ENCODE assay signal across 26 cellular contexts in genomic region chrX:31185884-31186283, GRCh38.
DNase-seq lines count a peak whose midpoint lies in the region; ATAC-seq, FAIRE-seq and TF ChIP-seq lines count a peak whose summit lies in the region.
"Had no signal": no experiment of that assay in that cellular context is flagged by ENCODE, and none has a peak within 500 bp of the region (broad histone marks: within the 10 kb centered on the region; RNA-seq: fewer than 3 reads in every experiment).

No MANE protein-coding gene starts in this region.

- H3K36me3 ChIP-seq in heart left ventricle (peaks cover 0 to 10% (median 0%) of the 10 kb centered on the region in 9 donors), right atrium auricular region (no peaks in the 10 kb centered on the region), left ventricle myocardium inferior (no peaks in the 10 kb centered on the region), endothelial cell of umbilical vein (ENCODE audit: control insufficient read depth in 2 of 2, extremely low read depth in 1 of 2, insufficient read depth in 2 of 2, low read length in 2 of 2) (no peaks in the 10 kb centered on the region)
- H3K36me3 ChIP-seq: BE2C had no signal

- H3K9ac ChIP-seq in endothelial cell of umbilical vein (replicated peaks; ENCODE audit: extremely low read depth, insufficient read depth, low read length): no peak overlapping the region
- H3K9ac ChIP-seq: BLaER1 had no signal

- no peak for TF ChIP-seq CTCF in heart left ventricle (IDR thresholded peaks at IDR 0.05)
- no peak for TF ChIP-seq CTCF in right atrium auricular region (IDR thresholded peaks at IDR 0.05)
- no peak for TF ChIP-seq CTCF in left ventricle myocardium inferior (IDR thresholded peaks at IDR 0.05; ENCODE audit: borderline replicate concordance)
- no peak for TF ChIP-seq CTCF in endothelial cell of umbilical vein (IDR thresholded peaks at IDR 0.05; ENCODE audit: extremely low read depth in 1 of 2, insufficient read depth in 1 of 2, low read depth in 1 of 2, low read length in 2 of 2)

- no TSS peak for BruUV-seq in endothelial cell of umbilical vein (replicated peaks; lab: Mats Ljungman, UMichigan)

- no peak for TF ChIP-seq POLR2A in heart left ventricle (IDR thresholded peaks at IDR 0.05)
- no peak for TF ChIP-seq POLR2A in endothelial cell of umbilical vein (IDR thresholded peaks at IDR 0.05; ENCODE audit: low read depth, low read length)

- dilution Hi-C loops in endothelial cell of umbilical vein (cut with MboI; ENCODE audit: extremely low pct_ligation_motif_present, low sequenced_read_pairs): no loop called here

- H3K4me3 ChIP-seq in heart left ventricle (no peak overlapping the region), right atrium auricular region (no peak overlapping the region), left ventricle myocardium inferior (no peak overlapping the region), endothelial cell of umbilical vein (replicated peaks in 1 of 3; ENCODE audit: insufficient read depth in 1 of 3, low read depth in 1 of 3, low read length in 3 of 3) (no peak overlapping the region)
- H3K4me3 ChIP-seq: BLaER1, GM12878 had no signal

- H3K27ac ChIP-seq in heart left ventricle: peak overlapping the region in 5 of 12 donors; percentile 20 to 60 (median 24)
- no peak overlapping the region for H3K27ac ChIP-seq in right atrium auricular region
- peak overlapping the region; percentile 54 for H3K27ac ChIP-seq in left ventricle myocardium inferior (replicated peaks)
- H3K27ac ChIP-seq in endothelial cell of umbilical vein (ENCODE audit: insufficient read depth, low read depth, low read length): no peak overlapping the region
- H3K27ac ChIP-seq: BLaER1 had no signal

- H3K4me1 ChIP-seq in heart left ventricle (peaks cover 0 to 26% (median 2%) of the 10 kb centered on the region in 12 donors), right atrium auricular region (no peaks in the 10 kb centered on the region), left ventricle myocardium inferior (peaks cover 29% of the 10 kb centered on the region), endothelial cell of umbilical vein (ENCODE audit: control insufficient read depth, extremely low read depth, insufficient read depth, low read length) (no peaks in the 10 kb centered on the region)
- H3K4me1 ChIP-seq: BE2C, BLaER1 had no signal

- no peaks in the 10 kb centered on the region for H3K9me3 ChIP-seq in heart left ventricle
- no peaks in the 10 kb centered on the region for H3K9me3 ChIP-seq in right atrium auricular region
- H3K9me3 ChIP-seq in left ventricle myocardium inferior (replicated peaks): no peaks in the 10 kb centered on the region
- no peaks in the 10 kb centered on the region for H3K9me3 ChIP-seq in endothelial cell of umbilical vein (replicated peaks; ENCODE audit: control insufficient read depth, insufficient read depth, low read length)
- H3K9me3 ChIP-seq: BE2C, BLaER1 had no signal

- H3K27me3 ChIP-seq in heart left ventricle (no peaks in the 10 kb centered on the region), right atrium auricular region (no peaks in the 10 kb centered on the region), left ventricle myocardium inferior (ENCODE audit: low read depth) (no peaks in the 10 kb centered on the region), endothelial cell of umbilical vein (ENCODE audit: control insufficient read depth in 2 of 2, insufficient read depth in 2 of 2, low read length in 2 of 2) (no peaks in the 10 kb centered on the region)
- H3K27me3 ChIP-seq: BE2C had no signal

- intact Hi-C loops in heart left ventricle (cut with DNase I): no loop called here
- intact Hi-C loops in left ventricle myocardium inferior (cut with micrococcal nuclease): no loop called here
- intact Hi-C loops in cardiac septum (cut with DNase I): no loop called here
- intact Hi-C loops in endothelial cell of umbilical vein (cut with micrococcal nuclease): no loop called here

- no peak overlapping the region for H3K4me2 ChIP-seq in endothelial cell of umbilical vein (ENCODE audit: insufficient read depth, low read length)
- H3K4me2 ChIP-seq: BLaER1 had no signal

- DNase-seq in heart left ventricle: no peak
- DNase-seq in right atrium auricular region (ENCODE audit: low spot score): no peak
- DNase-seq in left ventricle myocardium inferior: no peak
- no peak for DNase-seq in cardiac septum (ENCODE audit: low spot score)
- no peak for DNase-seq in endothelial cell of umbilical vein (ENCODE audit: low read depth, low spot score)
- DNase-seq in urothelium cell line (ENCODE audit: low spot score): no peak
- DNase-seq: 8988T; ACHN; BE2C; C1 segment of cervical spinal cord; CD4-positive, alpha-beta memory T cell; CD4-positive, CD25-positive, alpha-beta regulatory T cell; CD8-positive, alpha-beta memory T cell; COR-L47; DMS 273 treated with DMSO at 0.1 percent for 48 hours; DMS153; DMS53; DMS79; DND-41; EL; GDM1 had no signal

- no peaks in the 10 kb centered on the region for H4K20me1 ChIP-seq in endothelial cell of umbilical vein (replicated peaks; ENCODE audit: control insufficient read depth, extremely low read depth, insufficient read depth, low read length)

- H2AFZ ChIP-seq in endothelial cell of umbilical vein (ENCODE audit: low read depth, low read length): no peak overlapping the region

- H3K79me2 ChIP-seq in endothelial cell of umbilical vein (ENCODE audit: control insufficient read depth, insufficient read depth, low read length): no peaks in the 10 kb centered on the region

- no peaks in the 10 kb centered on the region for H3K9me1 ChIP-seq in endothelial cell of umbilical vein (replicated peaks; ENCODE audit: control insufficient read depth, extremely low read depth, insufficient read depth, low read length)

- 51 to 78% (median 59%) methylated on average over 1 of the region's 1 CpG for WGBS in heart left ventricle, 4 donors

- FAIRE-seq in endothelial cell of umbilical vein (lab: Jason Lieb, UNC) (peak; percentile 8), urothelium cell line (lab: Jason Lieb, UNC) (no peak)
- FAIRE-seq: A204.1, GM12878, GM12892, GM18507 had no signal

- POLR2A ChIA-PET in endothelial cell of umbilical vein (lab: Charles Lee): no interaction called here

- ATAC-seq in heart left ventricle: peak; percentile 45 to 69 (median 54)
- ATAC-seq: GM12878 had no signal

- CTCF ChIA-PET in endothelial cell of umbilical vein (lab: Charles Lee): no interaction called here

TF ChIP-seq in endothelial cell of umbilical vein, 7 proteins besides CTCF, POLR2A, EP300 and RAD21:
- TF ChIP-seq POLR2AphosphoS5 (IDR thresholded peaks at IDR 0.05; ENCODE audit: insufficient read depth, low read depth, low read length) (no peak), JUN (IDR thresholded peaks at IDR 0.05; ENCODE audit: borderline replicate concordance, insufficient read depth, insufficient read length, low read depth) (no peak), MYC (IDR thresholded peaks at IDR 0.05; ENCODE audit: low read depth, low read length) (no peak), GATA2 (IDR thresholded peaks at IDR 0.05; ENCODE audit: insufficient read depth, insufficient read length, low read depth, low read length) (no peak), FOS (IDR thresholded peaks at IDR 0.05; ENCODE audit: borderline replicate concordance, insufficient read depth, low read length) (no peak), MAX (IDR thresholded peaks at IDR 0.05; ENCODE audit: insufficient read depth, insufficient read length) (no peak), EZH2 (IDR thresholded peaks at IDR 0.05; ENCODE audit: borderline replicate concordance, low read depth, low read length, severe bottlenecking) (no peak)
